In the genomic region with DNA sequence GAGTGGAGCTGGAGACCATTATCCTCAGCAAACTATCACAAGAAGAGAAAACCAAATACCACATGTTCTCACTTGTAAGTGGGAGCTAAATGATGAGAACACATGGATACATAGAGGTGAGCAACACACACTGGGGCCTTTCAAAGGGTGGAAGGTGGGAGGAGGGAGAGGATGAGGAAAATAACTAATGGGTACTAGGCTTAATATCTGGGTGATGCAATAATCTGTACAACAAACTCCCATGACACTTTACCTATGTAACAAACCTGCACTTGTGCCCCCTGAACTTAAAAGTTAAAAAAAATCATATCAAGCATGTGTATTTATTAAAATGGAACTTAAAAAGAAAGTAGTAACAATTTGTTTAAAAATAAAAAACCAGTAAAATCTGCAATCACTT, we compare ENCODE assay signal across 1 cellular context.
A peak's percentile ranks its signal among the peaks of the same experiment; 100 is the strongest.
TF ChIP-seq lines count a peak whose summit lies in the region.

No MANE protein-coding gene starts in this region.

TF ChIP-seq in HepG2, 621 proteins besides CTCF, POLR2A, EP300 and RAD21:
- TF ChIP-seq CEBPB (IDR thresholded peaks at IDR 0.05; ENCODE audit: borderline replicate concordance, low read depth, low read length), result 0 out of 2 replicates have a peak, but pooled peaks have one; percentile 39
- TF ChIP-seq ZNF839 (CRISPR knock-in tag; IDR thresholded peaks at IDR 0.05; ENCODE audit: borderline replicate concordance), result no peak
- no peak for TF ChIP-seq RFXANK (CRISPR knock-in tag; IDR thresholded peaks at IDR 0.05)
- no peak for TF ChIP-seq NONO (IDR thresholded peaks at IDR 0.05)
- TF ChIP-seq NONO (CRISPR knock-in tag; conservative IDR thresholded peaks at IDR 0.05), result no peak
- peak; percentile 35; the same call in 1 of the 2 replicates for TF ChIP-seq ATF7 (IDR thresholded peaks at IDR 0.05)
- no peak for TF ChIP-seq ATF7 (CRISPR knock-in tag; IDR thresholded peaks at IDR 0.05)
- no peak for TF ChIP-seq MBNL3 (CRISPR knock-in tag; conservative IDR thresholded peaks at IDR 0.05)
- no peak for TF ChIP-seq ZNF816 (CRISPR knock-in tag; IDR thresholded peaks at IDR 0.05; ENCODE audit: borderline replicate concordance)
TF ChIP-seq in HepG2: peak in this region for 2.
